19 cellular contexts compared by ENCODE assay signal in genomic region chrX:133249659-133250058, GRCh38. TPM values are rescaled to one million over a fixed set of nuclear protein-coding genes. Genes with fewer than 3 reads are reported as not detected.
DNase-seq lines count a peak whose midpoint lies in the region; ATAC-seq, FAIRE-seq and TF ChIP-seq lines count a peak whose summit lies in the region.
"Had no signal": no experiment of that assay in that cellular context is flagged by ENCODE, and none has a peak within 500 bp of the region (broad histone marks: within the 10 kb centered on the region; RNA-seq: fewer than 3 reads in every experiment).

No MANE protein-coding gene starts in this region.

- H3K4me3 Mint-ChIP-seq in neural crest cell = no peak overlapping the region
- H3K4me3 Mint-ChIP-seq: activated CD4-positive, alpha-beta memory T cell treated with anti-CD3 and anti-CD28 coated beads, Interleukin-2, amount 10 ng/mL, durations not matched to agents 7 days and 5 days had no signal

- H3K4me3 ChIP-seq in choroid plexus epithelial cell (ENCODE audit: low read depth, low read length) = no peak overlapping the region
- H3K4me3 ChIP-seq: ovary had no signal

- no peaks in the 10 kb centered on the region for H3K27me3 Mint-ChIP-seq in neural crest cell (ENCODE audit: low read depth)
- H3K27me3 Mint-ChIP-seq: activated CD4-positive, alpha-beta memory T cell treated with anti-CD3 and anti-CD28 coated beads, Interleukin-2, amount 10 ng/mL, durations not matched to agents 7 days and 5 days had no signal

- TF ChIP-seq RAD21 in Ishikawa (IDR thresholded peaks at IDR 0.05; ENCODE audit: low read depth) = peak; percentile 40; the same call in 1 of the 2 replicates

- TF ChIP-seq CTCF in choroid plexus epithelial cell (conservative IDR thresholded peaks at IDR 0.05; ENCODE audit: low read depth, low read length) = peak; percentile 21
- peak; percentile 49 for TF ChIP-seq CTCF in neural crest cell (conservative IDR thresholded peaks at IDR 0.05)
- TF ChIP-seq CTCF in D721Med (IDR thresholded peaks at IDR 0.05; ENCODE audit: insufficient read depth, missing control alignments) = no peak

- ATAC-seq in HG02678 (IDR thresholded peaks at IDR 0.05; ENCODE audit: unreplicated experiment) = no peak
- no peak for ATAC-seq in HG03457 (IDR thresholded peaks at IDR 0.05; ENCODE audit: unreplicated experiment)

- no peak overlapping the region for H3K27ac Mint-ChIP-seq in neural crest cell (ENCODE audit: unreplicated experiment)
- H3K27ac Mint-ChIP-seq: activated CD4-positive, alpha-beta memory T cell treated with anti-CD3 and anti-CD28 coated beads, Interleukin-2, amount 10 ng/mL, durations not matched to agents 7 days and 5 days had no signal

- DNase-seq in NCI-H1092 treated with DMSO at 0.1 percent for 48 hours (lab: John Stamatoyannopoulos, UW) (peak; percentile 1), NCI-H1092 (lab: John Stamatoyannopoulos, UW) (no peak), choroid plexus epithelial cell (ENCODE audit: low read depth) (peak; percentile 31), neural crest cell (ENCODE audit: low read depth, low spot score) (no peak), D721Med (ENCODE audit: insufficient read length, low spot score) (no peak)
- DNase-seq: activated CD4-positive, alpha-beta memory T cell treated with anti-CD3 and anti-CD28 coated beads, Interleukin-2, amount 10 ng/mL, durations not matched to agents 7 days and 5 days; hippocampal formation; NCI-H1436 treated with DMSO at 0.1 percent for 48 hours; T-helper 2 cell; trophoblast cell had no signal

- no peak for FAIRE-seq in D721Med (lab: Jason Lieb, UNC)
- FAIRE-seq: A204.1, GM12891, HTR-8/SVneo had no signal

- peaks cover 48% of the 10 kb centered on the region for H3K4me1 Mint-ChIP-seq in neural crest cell
- H3K4me1 Mint-ChIP-seq: activated CD4-positive, alpha-beta memory T cell treated with anti-CD3 and anti-CD28 coated beads, Interleukin-2, amount 10 ng/mL, durations not matched to agents 7 days and 5 days had no signal

- no peak for TF ChIP-seq EP300 in Ishikawa (IDR thresholded peaks at IDR 0.05; ENCODE audit: borderline replicate concordance)

- H3K9me3 Mint-ChIP-seq in neural crest cell = peaks cover 17% of the 10 kb centered on the region

- H3K36me3 Mint-ChIP-seq in neural crest cell (ENCODE audit: low read depth) = peaks cover 15% of the 10 kb centered on the region

TF ChIP-seq in Ishikawa, 13 proteins besides CTCF, POLR2A, EP300 and RAD21:
- TF ChIP-seq EGR1 (IDR thresholded peaks at IDR 0.05) = no peak
- no peak for TF ChIP-seq NFIC (IDR thresholded peaks at IDR 0.05)
- no peak for TF ChIP-seq ZBTB7A (IDR thresholded peaks at IDR 0.05; ENCODE audit: low read depth)
- no peak for TF ChIP-seq CEBPB (IDR thresholded peaks at IDR 0.05)
- TF ChIP-seq TEAD4 (IDR thresholded peaks at IDR 0.05) = no peak
- TF ChIP-seq CREB1 (IDR thresholded peaks at IDR 0.05; ENCODE audit: low read depth) = no peak
- no peak for TF ChIP-seq TAF1 (IDR thresholded peaks at IDR 0.05; ENCODE audit: low read depth)
- no peak for TF ChIP-seq FOXM1 (IDR thresholded peaks at IDR 0.05; ENCODE audit: borderline replicate concordance, low read depth)
- TF ChIP-seq, protein P1, sequence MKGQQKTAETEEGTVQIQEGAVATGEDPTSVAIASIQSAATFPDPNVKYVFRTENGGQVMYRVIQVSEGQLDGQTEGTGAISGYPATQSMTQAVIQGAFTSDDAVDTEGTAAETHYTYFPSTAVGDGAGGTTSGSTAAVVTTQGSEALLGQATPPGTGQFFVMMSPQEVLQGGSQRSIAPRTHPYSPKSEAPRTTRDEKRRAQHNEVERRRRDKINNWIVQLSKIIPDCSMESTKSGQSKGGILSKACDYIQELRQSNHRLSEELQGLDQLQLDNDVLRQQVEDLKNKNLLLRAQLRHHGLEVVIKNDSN (IDR thresholded peaks at IDR 0.05) = no peak
- TF ChIP-seq, protein P2, sequence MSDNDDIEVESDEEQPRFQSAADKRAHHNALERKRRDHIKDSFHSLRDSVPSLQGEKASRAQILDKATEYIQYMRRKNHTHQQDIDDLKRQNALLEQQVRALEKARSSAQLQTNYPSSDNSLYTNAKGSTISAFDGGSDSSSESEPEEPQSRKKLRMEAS (IDR thresholded peaks at IDR 0.05) = no peak
- TF ChIP-seq YY1 (IDR thresholded peaks at IDR 0.05; ENCODE audit: low read depth) = no peak

RNA-seq across cellular contexts. Expression of gene TFDP3, which starts 31.5 kb away (rescaled TPM):
- total RNA-seq in neural crest cell = not detected in 2 replicates
- total RNA-seq: activated CD4-positive, alpha-beta memory T cell treated with anti-CD3 and anti-CD28 coated beads, Interleukin-2, amount 10 ng/mL, durations not matched to agents 7 days and 5 days; lung microvascular endothelial cell; OCI-LY7; ovary had no signal

Comparison
In these comparisons a context has a peak if more than half of its experiments do, and no peak if none do; other contexts are left out.
1. DNase-seq: peak in NCI-H1092 treated with DMSO at 0.1 percent for 48 hours (single experiment) and choroid plexus epithelial cell (single experiment); none in NCI-H1092 (single experiment), neural crest cell (single experiment) and D721Med (single experiment).